1 cellular context compared by ENCODE assay signal in genomic region chr17:3048727-3049471, GRCh38.
TF ChIP-seq lines count a peak whose summit lies in the region.

No MANE protein-coding gene starts in this region.

TF ChIP-seq in K562, 482 proteins besides CTCF, POLR2A, EP300 and RAD21 (continued from another document and continues in another):
- TF ChIP-seq, protein P1, sequence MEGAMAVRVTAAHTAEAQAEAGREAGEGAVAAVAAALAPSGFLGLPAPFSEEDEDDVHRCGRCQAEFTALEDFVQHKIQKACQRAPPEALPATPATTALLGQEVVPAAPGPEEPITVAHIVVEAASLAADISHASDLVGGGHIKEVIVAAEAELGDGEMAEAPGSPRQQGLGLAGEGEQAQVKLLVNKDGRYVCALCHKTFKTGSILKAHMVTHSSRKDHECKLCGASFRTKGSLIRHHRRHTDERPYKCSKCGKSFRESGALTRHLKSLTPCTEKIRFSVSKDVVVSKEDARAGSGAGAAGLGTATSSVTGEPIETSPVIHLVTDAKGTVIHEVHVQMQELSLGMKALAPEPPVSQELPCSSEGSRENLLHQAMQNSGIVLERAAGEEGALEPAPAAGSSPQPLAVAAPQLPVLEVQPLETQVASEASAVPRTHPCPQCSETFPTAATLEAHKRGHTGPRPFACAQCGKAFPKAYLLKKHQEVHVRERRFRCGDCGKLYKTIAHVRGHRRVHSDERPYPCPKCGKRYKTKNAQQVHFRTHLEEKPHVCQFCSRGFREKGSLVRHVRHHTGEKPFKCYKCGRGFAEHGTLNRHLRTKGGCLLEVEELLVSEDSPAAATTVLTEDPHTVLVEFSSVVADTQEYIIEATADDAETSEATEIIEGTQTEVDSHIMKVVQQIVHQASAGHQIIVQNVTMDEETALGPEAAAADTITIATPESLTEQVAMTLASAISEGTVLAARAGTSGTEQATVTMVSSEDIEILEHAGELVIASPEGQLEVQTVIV (CRISPR knock-in tag; IDR thresholded peaks at IDR 0.05; ENCODE audit: borderline replicate concordance), result no peak
- no peak for TF ChIP-seq ZNF699 (CRISPR knock-in tag; IDR thresholded peaks at IDR 0.05; ENCODE audit: insufficient replicate concordance)
- TF ChIP-seq DIDO1 (tag; IDR thresholded peaks at IDR 0.05; ENCODE audit: low read depth), result 0 out of 2 replicates have a peak, but pooled peaks have one; percentile 18
- TF ChIP-seq NFIC (IDR thresholded peaks at IDR 0.05), result no peak
- peak; percentile 61 for TF ChIP-seq NFYB (IDR thresholded peaks at IDR 0.05; ENCODE audit: extremely low read depth, insufficient read length)
- TF ChIP-seq POLR2AphosphoS5 (IDR thresholded peaks at IDR 0.05; ENCODE audit: control insufficient read depth, insufficient read depth, low read depth, low read length), result no peak
- no peak for TF ChIP-seq XRCC4 (IDR thresholded peaks at IDR 0.05; ENCODE audit: extremely low read depth, insufficient read depth, insufficient read length)
- TF ChIP-seq PYGO2 (tag; IDR thresholded peaks at IDR 0.05), result no peak
- no peak for TF ChIP-seq THRAP3 (IDR thresholded peaks at IDR 0.05; ENCODE audit: borderline replicate concordance)
- TF ChIP-seq, protein P2, sequence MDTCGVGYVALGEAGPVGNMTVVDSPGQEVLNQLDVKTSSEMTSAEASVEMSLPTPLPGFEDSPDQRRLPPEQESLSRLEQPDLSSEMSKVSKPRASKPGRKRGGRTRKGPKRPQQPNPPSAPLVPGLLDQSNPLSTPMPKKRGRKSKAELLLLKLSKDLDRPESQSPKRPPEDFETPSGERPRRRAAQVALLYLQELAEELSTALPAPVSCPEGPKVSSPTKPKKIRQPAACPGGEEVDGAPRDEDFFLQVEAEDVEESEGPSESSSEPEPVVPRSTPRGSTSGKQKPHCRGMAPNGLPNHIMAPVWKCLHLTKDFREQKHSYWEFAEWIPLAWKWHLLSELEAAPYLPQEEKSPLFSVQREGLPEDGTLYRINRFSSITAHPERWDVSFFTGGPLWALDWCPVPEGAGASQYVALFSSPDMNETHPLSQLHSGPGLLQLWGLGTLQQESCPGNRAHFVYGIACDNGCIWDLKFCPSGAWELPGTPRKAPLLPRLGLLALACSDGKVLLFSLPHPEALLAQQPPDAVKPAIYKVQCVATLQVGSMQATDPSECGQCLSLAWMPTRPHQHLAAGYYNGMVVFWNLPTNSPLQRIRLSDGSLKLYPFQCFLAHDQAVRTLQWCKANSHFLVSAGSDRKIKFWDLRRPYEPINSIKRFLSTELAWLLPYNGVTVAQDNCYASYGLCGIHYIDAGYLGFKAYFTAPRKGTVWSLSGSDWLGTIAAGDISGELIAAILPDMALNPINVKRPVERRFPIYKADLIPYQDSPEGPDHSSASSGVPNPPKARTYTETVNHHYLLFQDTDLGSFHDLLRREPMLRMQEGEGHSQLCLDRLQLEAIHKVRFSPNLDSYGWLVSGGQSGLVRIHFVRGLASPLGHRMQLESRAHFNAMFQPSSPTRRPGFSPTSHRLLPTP (IDR thresholded peaks at IDR 0.05; ENCODE audit: borderline replicate concordance, extremely low read depth, insufficient read length), result no peak
- TF ChIP-seq FOXO4 (CRISPR knock-in tag; IDR thresholded peaks at IDR 0.05), result no peak
- peak; percentile 61 for TF ChIP-seq GABPA (tag; conservative IDR thresholded peaks at IDR 0.05; ENCODE audit: low read depth)
- TF ChIP-seq ZBTB40 (IDR thresholded peaks at IDR 0.05), result peak; percentile 40; the same call in 1 of the 2 replicates
- no peak for TF ChIP-seq ZBTB40 (CRISPR knock-in tag; IDR thresholded peaks at IDR 0.05)
- TF ChIP-seq NFXL1 (CRISPR knock-in tag; IDR thresholded peaks at IDR 0.05), result no peak
- TF ChIP-seq, protein P3, sequence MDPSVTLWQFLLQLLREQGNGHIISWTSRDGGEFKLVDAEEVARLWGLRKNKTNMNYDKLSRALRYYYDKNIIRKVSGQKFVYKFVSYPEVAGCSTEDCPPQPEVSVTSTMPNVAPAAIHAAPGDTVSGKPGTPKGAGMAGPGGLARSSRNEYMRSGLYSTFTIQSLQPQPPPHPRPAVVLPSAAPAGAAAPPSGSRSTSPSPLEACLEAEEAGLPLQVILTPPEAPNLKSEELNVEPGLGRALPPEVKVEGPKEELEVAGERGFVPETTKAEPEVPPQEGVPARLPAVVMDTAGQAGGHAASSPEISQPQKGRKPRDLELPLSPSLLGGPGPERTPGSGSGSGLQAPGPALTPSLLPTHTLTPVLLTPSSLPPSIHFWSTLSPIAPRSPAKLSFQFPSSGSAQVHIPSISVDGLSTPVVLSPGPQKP (CRISPR knock-in tag; IDR thresholded peaks at IDR 0.05), result no peak
- no peak for TF ChIP-seq DPF2 (IDR thresholded peaks at IDR 0.05)
- TF ChIP-seq SPI1 (IDR thresholded peaks at IDR 0.05; ENCODE audit: borderline replicate concordance, low read depth, low read length), result no peak
- TF ChIP-seq NCOA4 (IDR thresholded peaks at IDR 0.05; ENCODE audit: partially characterized antibody), result no peak
- TF ChIP-seq SMARCC2 (IDR thresholded peaks at IDR 0.05; ENCODE audit: low read depth), result no peak
- no peak for TF ChIP-seq ZNF76 (CRISPR knock-in tag; IDR thresholded peaks at IDR 0.05; ENCODE audit: borderline replicate concordance)
- TF ChIP-seq ZNF431 (CRISPR knock-in tag; IDR thresholded peaks at IDR 0.05), result no peak
- TF ChIP-seq ZNF12 (CRISPR knock-in tag; IDR thresholded peaks at IDR 0.05), result no peak
- no peak for TF ChIP-seq FOXK2 (conservative IDR thresholded peaks at IDR 0.05 in 1 of 2, IDR thresholded peaks at IDR 0.05 in 1 of 2; ENCODE audit: low read depth in 2 of 2)
- TF ChIP-seq RBM25 (IDR thresholded peaks at IDR 0.05; ENCODE audit: low read depth, low read length, severe bottlenecking), result peak; percentile 14
- TF ChIP-seq E2F6 (IDR thresholded peaks at IDR 0.05; ENCODE audit: borderline replicate concordance in 1 of 2, extremely low read depth in 1 of 2, insufficient read depth in 1 of 2, insufficient read length in 1 of 2, low read depth in 1 of 2, low read length in 1 of 2, poor library complexity in 1 of 2, severe bottlenecking in 1 of 2), result peak in 1 of 2 experiments; percentile 3
- TF ChIP-seq, protein P4, sequence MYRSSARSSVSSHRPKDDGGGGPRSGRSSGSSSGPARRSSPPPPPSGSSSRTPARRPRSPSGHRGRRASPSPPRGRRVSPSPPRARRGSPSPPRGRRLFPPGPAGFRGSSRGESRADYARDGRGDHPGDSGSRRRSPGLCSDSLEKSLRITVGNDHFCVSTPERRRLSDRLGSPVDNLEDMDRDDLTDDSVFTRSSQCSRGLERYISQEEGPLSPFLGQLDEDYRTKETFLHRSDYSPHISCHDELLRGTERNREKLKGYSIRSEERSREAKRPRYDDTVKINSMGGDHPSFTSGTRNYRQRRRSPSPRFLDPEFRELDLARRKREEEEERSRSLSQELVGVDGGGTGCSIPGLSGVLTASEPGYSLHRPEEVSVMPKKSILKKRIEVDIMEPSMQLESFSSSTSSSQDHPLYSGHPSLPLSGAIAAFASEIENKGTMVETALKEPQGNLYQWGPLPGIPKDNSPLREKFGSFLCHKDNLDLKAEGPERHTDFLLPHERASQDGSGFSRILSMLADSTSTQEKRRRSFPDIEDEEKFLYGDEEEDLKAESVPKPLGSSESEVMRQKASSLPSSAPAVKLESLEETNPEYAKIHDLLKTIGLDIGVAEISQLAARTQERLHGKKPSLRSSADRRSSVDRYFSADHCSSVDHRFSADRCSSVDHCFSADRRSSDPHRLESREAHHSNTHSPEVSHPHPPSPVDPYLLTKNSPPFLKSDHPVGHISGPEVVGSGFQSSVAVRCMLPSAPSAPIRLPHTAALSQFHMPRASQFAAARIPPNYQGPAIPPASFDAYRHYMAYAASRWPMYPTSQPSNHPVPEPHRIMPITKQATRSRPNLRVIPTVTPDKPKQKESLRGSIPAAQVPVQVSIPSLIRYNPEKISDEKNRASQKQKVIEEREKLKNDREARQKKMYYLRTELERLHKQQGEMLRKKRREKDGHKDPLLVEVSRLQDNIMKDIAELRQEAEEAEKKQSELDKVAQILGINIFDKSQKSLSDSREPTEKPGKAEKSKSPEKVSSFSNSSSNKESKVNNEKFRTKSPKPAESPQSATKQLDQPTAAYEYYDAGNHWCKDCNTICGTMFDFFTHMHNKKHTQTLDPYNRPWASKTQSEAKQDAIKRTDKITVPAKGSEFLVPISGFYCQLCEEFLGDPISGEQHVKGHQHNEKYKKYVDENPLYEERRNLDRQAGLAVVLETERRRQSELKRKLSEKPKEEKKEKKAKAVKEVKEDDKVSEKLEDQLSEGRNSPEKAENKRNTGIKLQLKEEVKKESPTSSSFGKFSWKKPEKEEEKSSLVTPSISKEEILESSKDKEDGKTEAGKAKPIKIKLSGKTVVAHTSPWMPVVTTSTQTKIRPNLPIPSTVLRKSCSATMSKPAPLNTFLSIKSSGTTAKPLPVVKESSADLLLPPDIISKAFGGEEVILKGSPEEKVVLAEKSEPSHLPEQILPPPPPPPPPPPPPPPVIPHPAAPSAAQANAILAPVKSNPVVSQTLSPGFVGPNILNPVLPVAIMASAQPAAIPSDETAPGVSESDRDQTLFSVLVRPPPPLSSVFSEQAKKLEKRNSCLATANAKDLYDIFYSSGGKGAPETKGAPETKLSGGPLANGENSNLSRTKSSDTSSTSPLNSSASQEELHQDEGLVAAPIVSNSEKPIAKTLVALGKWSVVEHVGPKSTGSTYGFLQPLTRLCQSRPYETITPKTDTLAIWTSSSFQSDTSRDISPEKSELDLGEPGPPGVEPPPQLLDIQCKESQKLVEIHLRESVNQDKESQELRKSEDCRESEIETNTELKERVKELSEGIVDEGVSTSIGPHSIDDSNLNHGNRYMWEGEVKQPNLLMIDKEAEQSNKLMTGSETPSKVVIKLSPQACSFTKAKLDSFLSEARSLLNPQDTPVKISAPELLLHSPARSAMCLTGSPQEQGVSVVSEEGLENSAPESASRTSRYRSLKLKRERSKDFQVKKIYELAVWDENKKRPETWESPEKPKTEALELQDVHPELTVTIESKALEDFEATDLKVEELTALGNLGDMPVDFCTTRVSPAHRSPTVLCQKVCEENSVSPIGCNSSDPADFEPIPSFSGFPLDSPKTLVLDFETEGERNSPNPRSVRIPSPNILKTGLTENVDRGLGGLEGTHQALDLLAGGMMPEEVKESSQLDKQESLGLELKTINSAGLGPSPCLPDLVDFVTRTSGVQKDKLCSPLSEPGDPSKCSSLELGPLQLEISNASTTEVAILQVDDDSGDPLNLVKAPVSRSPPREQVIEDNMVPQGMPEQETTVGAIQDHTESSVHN (IDR thresholded peaks at IDR 0.05; ENCODE audit: borderline replicate concordance in 1 of 2, low read depth in 1 of 2), result no peak
